ENCODE assay signal across 29 cellular contexts in the genomic region with DNA sequence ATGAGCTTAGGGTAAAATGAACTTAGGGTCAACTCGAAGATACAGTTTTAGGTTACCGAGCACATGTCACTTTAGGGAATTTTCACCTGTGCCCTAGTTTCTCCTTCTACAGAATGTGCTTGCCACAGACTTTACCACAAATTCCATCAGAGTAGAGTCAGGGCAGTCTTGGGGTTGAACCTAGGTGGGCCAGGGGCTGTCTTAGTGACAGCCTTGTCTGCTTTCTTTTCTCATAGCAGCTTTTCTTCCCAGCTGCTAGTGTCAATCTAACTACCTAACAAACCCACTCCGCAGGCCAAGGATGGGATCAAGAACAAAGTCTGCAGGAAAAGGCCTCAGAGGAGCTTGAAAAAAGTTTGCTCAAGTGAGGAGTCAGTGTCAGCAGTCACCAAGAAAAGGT.
A peak's percentile ranks its signal among the peaks of the same experiment; 100 is the strongest.
DNase-seq lines count a peak whose midpoint lies in the region; ATAC-seq, FAIRE-seq and TF ChIP-seq lines count a peak whose summit lies in the region.
"Had no signal": no experiment of that assay in that cellular context is flagged by ENCODE, and none has a peak within 500 bp of the region (broad histone marks: within the 10 kb centered on the region; RNA-seq: fewer than 3 reads in every experiment).

No MANE protein-coding gene starts in this region.

- no peak for TF ChIP-seq CTCF in type B pancreatic cell (conservative IDR thresholded peaks at IDR 0.05)

- peak; percentile 38 for FAIRE-seq in H54 (lab: Jason Lieb, UNC)
- FAIRE-seq: A549, GM12891 had no signal

- H3K4me3 ChIP-seq in mesenchymal stem cell (ENCODE audit: insufficient read depth in 1 of 2, low read depth in 1 of 2, low read length in 2 of 2) (no peak overlapping the region), HAP-1 (no peak overlapping the region)
- H3K4me3 ChIP-seq: A549 had no signal

- H3K4me1 Mint-ChIP-seq in type B pancreatic cell (ENCODE audit: unreplicated experiment): peaks cover 4% of the 10 kb centered on the region
- H3K4me1 Mint-ChIP-seq: B cell; CD8-positive, alpha-beta memory T cell; IgD-negative memory B cell had no signal

- no peak overlapping the region for H3K18ac ChIP-seq in mesenchymal stem cell (ENCODE audit: low read depth in 1 of 2, low read length in 2 of 2)

- H3K4ac ChIP-seq in mesenchymal stem cell (ENCODE audit: low read depth in 1 of 2, low read length in 2 of 2): no peak overlapping the region

- H3K36me3 ChIP-seq in mesenchymal stem cell (ENCODE audit: control insufficient read depth in 1 of 2, insufficient read depth in 2 of 2, low read depth in 1 of 2, low read length in 2 of 2): no peaks in the 10 kb centered on the region
- H3K36me3 ChIP-seq in HAP-1 (replicated peaks): no peaks in the 10 kb centered on the region

- no peak for ATAC-seq in HG03196 (IDR thresholded peaks at IDR 0.05; ENCODE audit: unreplicated experiment)
- ATAC-seq in GM18873 (IDR thresholded peaks at IDR 0.05; ENCODE audit: low FRiP score, unreplicated experiment): no peak
- ATAC-seq: A549, PC-3, SK-N-SH treated with all-trans-retinoic acid at 6 μM for 48 hours had no signal

- no peaks in the 10 kb centered on the region for H3K4me1 ChIP-seq in mesenchymal stem cell (ENCODE audit: control insufficient read depth, insufficient read depth, low read depth, low read length)
- H3K4me1 ChIP-seq in HAP-1: no peaks in the 10 kb centered on the region
- H3K4me1 ChIP-seq: A549 had no signal

- DNase-seq in H54 (ENCODE audit: insufficient read length, low spot score) (no peak), astrocyte of the hippocampus (ENCODE audit: low read depth, low spot score) (peak; percentile 21), mesenchymal stem cell (no peak), type B pancreatic cell (ENCODE audit: extremely low spot score, unreplicated experiment) (no peak), GOT3 (lab: John Stamatoyannopoulos, UW) (no peak), HAP-1 (ENCODE audit: low spot score in 2 of 2) (no peak)
- DNase-seq: CD8-positive, alpha-beta memory T cell; DMS 273 treated with DMSO at 0.1 percent for 48 hours; DMS79; GF-D8; HCEC 1CT; NCI-H1048; NCI-H1417 treated with DMSO at 0.1 percent for 48 hours; NCI-H1694 treated with DMSO at 0.1 percent for 48 hours; NCI-H2081; NCI-H226; NCI-H510A treated with DMSO at 0.1 percent for 48 hours; NCI-H748 treated with DMSO at 0.1 percent for 48 hours had no signal

- H2BK15ac ChIP-seq in mesenchymal stem cell (ENCODE audit: low read depth, poor library complexity, severe bottlenecking): no peak overlapping the region

- H3K9me3 ChIP-seq in mesenchymal stem cell (ENCODE audit: control insufficient read depth, low read length) (no peaks in the 10 kb centered on the region), HAP-1 (no peaks in the 10 kb centered on the region; the same call in 1 of the 2 replicates)
- H3K9me3 ChIP-seq: A549 had no signal

- H3K23ac ChIP-seq in mesenchymal stem cell (ENCODE audit: low read length in 2 of 2): no peak overlapping the region

- H3K27me3 Mint-ChIP-seq in type B pancreatic cell: no peaks in the 10 kb centered on the region
- H3K27me3 Mint-ChIP-seq: B cell; CD8-positive, alpha-beta memory T cell; IgD-negative memory B cell had no signal

- H3K9me3 Mint-ChIP-seq in type B pancreatic cell: no peaks in the 10 kb centered on the region

- no peak overlapping the region for H2BK12ac ChIP-seq in mesenchymal stem cell (ENCODE audit: low read length in 2 of 2)

- no peaks in the 10 kb centered on the region for H3K36me3 Mint-ChIP-seq in type B pancreatic cell
- H3K36me3 Mint-ChIP-seq: CD8-positive, alpha-beta memory T cell had no signal

- peak overlapping the region; percentile 51 for H2AFZ ChIP-seq in mesenchymal stem cell (ENCODE audit: low read depth, low read length)

- no peak overlapping the region for H3K27ac ChIP-seq in mesenchymal stem cell (ENCODE audit: low read length, poor library complexity, severe bottlenecking)
- H3K27ac ChIP-seq: A549, C4-2B, HL-60, KMS-11 had no signal

- H2BK120ac ChIP-seq in mesenchymal stem cell (ENCODE audit: low read depth, low read length): no peak overlapping the region

- no peak overlapping the region for H2BK5ac ChIP-seq in mesenchymal stem cell (ENCODE audit: low read depth, low read length, poor library complexity, severe bottlenecking)

- H2AK5ac ChIP-seq in mesenchymal stem cell (ENCODE audit: low read length, severe bottlenecking): no peak overlapping the region

- H3K79me1 ChIP-seq in mesenchymal stem cell (replicated peaks; ENCODE audit: low read length, poor library complexity, severe bottlenecking): no peaks in the 10 kb centered on the region

- TF ChIP-seq POLR2A in H54 (IDR thresholded peaks at IDR 0.05; ENCODE audit: low read depth, low read length): no peak

- 93% methylated on average over 3 of the region's 3 CpGs for WGBS in mesenchymal stem cell

- H3K4me2 ChIP-seq in mesenchymal stem cell (ENCODE audit: low read length, poor library complexity, severe bottlenecking): no peak overlapping the region
- H3K4me2 ChIP-seq: A549, KMS-11 had no signal

- H4K91ac ChIP-seq in mesenchymal stem cell (ENCODE audit: low read length): no peak overlapping the region

- in situ Hi-C loops in HAP-1 (cut with MboI; ENCODE audit: low sequenced_read_pairs): no loop called here

- H3K27me3 ChIP-seq in mesenchymal stem cell (ENCODE audit: control insufficient read depth in 1 of 2, insufficient read depth in 1 of 2, low read length in 2 of 2) (no peaks in the 10 kb centered on the region), HAP-1 (ENCODE audit: low read depth) (no peaks in the 10 kb centered on the region)

- H3K14ac ChIP-seq in mesenchymal stem cell (ENCODE audit: low read length in 2 of 2): no peak overlapping the region

- H4K8ac ChIP-seq in mesenchymal stem cell (ENCODE audit: low read length): no peak overlapping the region

- no peak overlapping the region for H3K9ac ChIP-seq in mesenchymal stem cell (ENCODE audit: low read length)
- H3K9ac ChIP-seq: KMS-11 had no signal

- H3K27ac Mint-ChIP-seq in type B pancreatic cell: peak overlapping the region; percentile 95
- H3K27ac Mint-ChIP-seq: B cell; CD8-positive, alpha-beta memory T cell; IgD-negative memory B cell had no signal

- H3K4me3 Mint-ChIP-seq in type B pancreatic cell: no peak overlapping the region
- H3K4me3 Mint-ChIP-seq: B cell; CD8-positive, alpha-beta memory T cell; IgD-negative memory B cell had no signal
